In genomic region chr6:31037692-31038091, GRCh38 we compare ENCODE assay signal across 15 cellular contexts. TPM values are rescaled to one million over a fixed set of nuclear protein-coding genes. Genes with fewer than 3 reads are reported as not detected.
A peak's percentile ranks its signal among the peaks of the same experiment; 100 is the strongest.
DNase-seq lines count a peak whose midpoint lies in the region; ATAC-seq and TF ChIP-seq lines count a peak whose summit lies in the region.
"Had no signal": no experiment of that assay in that cellular context is flagged by ENCODE, and none has a peak within 500 bp of the region (broad histone marks: within the 10 kb centered on the region; RNA-seq: fewer than 3 reads in every experiment).

No MANE protein-coding gene starts in this region.

- peaks cover 21% of the 10 kb centered on the region for H3K27me3 Mint-ChIP-seq in HFFc6 (ENCODE audit: insufficient read depth)

- DNase-seq in HFFc6 (peak; percentile 58), cardiac fibroblast (ENCODE audit: low read depth in 2 of 2) (peak; percentile 8 to 26), kidney tubule cell (ENCODE audit: low spot score) (peak; percentile 94), upper lobe of right lung (no peak), medulla oblongata (ENCODE audit: extremely low spot score) (no peak)
- DNase-seq: activated CD8-positive, alpha-beta T cell treated with anti-CD3 and anti-CD28 coated beads, Interleukin-2, amount 10 ng/mL, durations not matched to agents 7 days and 5 days; activated naive CD4-positive, alpha-beta T cell treated with anti-CD3 and anti-CD28 coated beads, Interleukin-2, amount 50 U/mL, for 16 hours; DMS 273 treated with DMSO at 0.1 percent for 48 hours; heart right ventricle; NCI-H1092 treated with DMSO at 0.1 percent for 48 hours; T-helper 9 cell had no signal

- no peak overlapping the region for H3K4me3 Mint-ChIP-seq in HFFc6
- H3K4me3 Mint-ChIP-seq: activated CD8-positive, alpha-beta T cell treated with anti-CD3 and anti-CD28 coated beads, Interleukin-2, amount 10 ng/mL, durations not matched to agents 7 days and 5 days had no signal

- H3K36me3 Mint-ChIP-seq in HFFc6 (ENCODE audit: low read depth), result no peaks in the 10 kb centered on the region

- H3K4me3 ChIP-seq in cardiac fibroblast (replicated peaks in 1 of 2; ENCODE audit: low read depth in 2 of 2, low read length in 2 of 2), result no peak overlapping the region
- no peak overlapping the region for H3K4me3 ChIP-seq in upper lobe of right lung
- H3K4me3 ChIP-seq: heart right ventricle had no signal

- no peak overlapping the region for H3K27ac Mint-ChIP-seq in HFFc6
- H3K27ac Mint-ChIP-seq: activated CD8-positive, alpha-beta T cell treated with anti-CD3 and anti-CD28 coated beads, Interleukin-2, amount 10 ng/mL, durations not matched to agents 7 days and 5 days had no signal

- ATAC-seq in upper lobe of right lung (peak; percentile 73), GM19395 (IDR thresholded peaks at IDR 0.05; ENCODE audit: unreplicated experiment) (no peak), GM18861 (IDR thresholded peaks at IDR 0.05; ENCODE audit: unreplicated experiment) (no peak)
- ATAC-seq: activated CD8-positive, alpha-beta T cell treated with anti-CD3 and anti-CD28 coated beads, Interleukin-2, amount 10 ng/mL, durations not matched to agents 7 days and 5 days had no signal

- H3K36me3 ChIP-seq in upper lobe of right lung, result no peaks in the 10 kb centered on the region
- H3K36me3 ChIP-seq: heart right ventricle had no signal

- intact Hi-C loops in upper lobe of right lung (cut with DNase I), result no loop called here

- no peak overlapping the region for H3K27ac ChIP-seq in upper lobe of right lung
- H3K27ac ChIP-seq: heart right ventricle had no signal

- no peaks in the 10 kb centered on the region for H3K4me1 ChIP-seq in upper lobe of right lung

- H3K9me3 Mint-ChIP-seq in HFFc6, result no peaks in the 10 kb centered on the region

- no peaks in the 10 kb centered on the region for H3K27me3 ChIP-seq in upper lobe of right lung

- H3K9me3 ChIP-seq in upper lobe of right lung, result no peaks in the 10 kb centered on the region
- H3K9me3 ChIP-seq: heart right ventricle had no signal

- H3K4me1 Mint-ChIP-seq in HFFc6 (ENCODE audit: low read depth), result peaks cover 19% of the 10 kb centered on the region

- TF ChIP-seq CTCF in HFFc6 (IDR thresholded peaks at IDR 0.05) (no peak), cardiac fibroblast (IDR thresholded peaks at IDR 0.05; ENCODE audit: low read depth, low read length) (no peak), upper lobe of right lung (IDR thresholded peaks at IDR 0.05) (no peak)

RNA-seq across cellular contexts. Expression of gene MUC22, which starts 27.4 kb away (rescaled TPM):
- not detected for total RNA-seq in HFFc6 (2021; fragmentation: NEBNext Ultra II Directional; extraction: Animal tissue kit (Norgen Biotek cat#: 25700))
- total RNA-seq in upper lobe of right lung, result not detected
- total RNA-seq: activated CD8-positive, alpha-beta T cell treated with anti-CD3 and anti-CD28 coated beads, Interleukin-2, amount 10 ng/mL, durations not matched to agents 7 days and 5 days; liver; NCI-H460 had no signal

RNA-seq across cellular contexts. Expression of gene MUC21, which starts 54.2 kb away (rescaled TPM):
- not detected for total RNA-seq in HFFc6 (2021; fragmentation: NEBNext Ultra II Directional; extraction: Animal tissue kit (Norgen Biotek cat#: 25700))
- 1.1 TPM for total RNA-seq in upper lobe of right lung
- total RNA-seq: activated CD8-positive, alpha-beta T cell treated with anti-CD3 and anti-CD28 coated beads, Interleukin-2, amount 10 ng/mL, durations not matched to agents 7 days and 5 days; heart right ventricle; liver; NCI-H460 had no signal

Comparison
In these comparisons a context has a peak if more than half of its experiments do, and no peak if none do; other contexts are left out.
1. DNase-seq: peak in HFFc6 (single experiment), cardiac fibroblast (2 of 2) and kidney tubule cell (single experiment); none in upper lobe of right lung (single experiment) and medulla oblongata (single experiment).